ENCODE assay signal across 22 cellular contexts in the genomic region with DNA sequence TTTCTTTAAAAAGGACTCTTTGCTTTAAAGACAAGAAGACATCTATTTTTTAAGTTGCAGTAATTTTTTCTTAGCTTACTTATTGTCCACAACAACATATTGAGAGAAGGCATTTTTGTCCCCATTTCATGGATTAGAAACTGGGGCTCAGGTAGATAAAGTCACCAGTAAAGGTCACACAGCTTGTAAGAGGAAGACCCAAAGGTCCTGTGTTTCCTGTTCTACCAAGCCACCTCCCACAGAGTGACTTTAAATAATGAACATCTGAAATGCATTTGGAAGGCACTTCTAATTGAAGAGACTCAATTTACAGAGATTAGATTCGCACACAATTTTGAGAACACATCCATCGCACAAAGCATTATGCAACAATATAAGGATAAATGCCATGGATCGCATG. TPM values are rescaled to one million over a fixed set of nuclear protein-coding genes. Genes with fewer than 3 reads are reported as not detected.
DNase-seq lines count a peak whose midpoint lies in the region; ATAC-seq lines count a peak whose summit lies in the region.
"Had no signal": no experiment of that assay in that cellular context is flagged by ENCODE, and none has a peak within 500 bp of the region (broad histone marks: within the 10 kb centered on the region; RNA-seq: fewer than 3 reads in every experiment).

No MANE protein-coding gene starts in this region.

- intact Hi-C loops in left cardiac atrium (cut with DNase I) = no loop called here

- H3K9me3 Mint-ChIP-seq in activated naive CD4-positive, alpha-beta T cell treated with anti-CD3 and anti-CD28 coated beads, Interleukin-2, amount 50 U/mL, for 72 hours = peaks cover 0 to 5% of the 10 kb centered on the region in 2 donors
- H3K9me3 Mint-ChIP-seq in activated naive CD8-positive, alpha-beta T cell treated with anti-CD3 and anti-CD28 coated beads for 36 hours = no peaks in the 10 kb centered on the region
- H3K9me3 Mint-ChIP-seq in stimulated activated naive CD8-positive, alpha-beta T cell treated with anti-CD3 and anti-CD28 coated beads, Interleukin-15, amount 100 ng/mL, for 72 hours = peaks cover 0 to 5% of the 10 kb centered on the region in 2 donors
- H3K9me3 Mint-ChIP-seq: CD8-positive, alpha-beta T cell; H9 had no signal

- no peaks in the 10 kb centered on the region for H3K27me3 Mint-ChIP-seq in activated naive CD8-positive, alpha-beta T cell treated with anti-CD3 and anti-CD28 coated beads for 36 hours
- H3K27me3 Mint-ChIP-seq in stimulated activated naive CD8-positive, alpha-beta T cell treated with anti-CD3 and anti-CD28 coated beads, Interleukin-15, amount 100 ng/mL, for 72 hours = no peaks in the 10 kb centered on the region

- H3K36me3 Mint-ChIP-seq in activated naive CD4-positive, alpha-beta T cell treated with anti-CD3 and anti-CD28 coated beads, Interleukin-2, amount 50 U/mL, for 72 hours = peaks cover 0 to 6% of the 10 kb centered on the region in 2 donors
- no peaks in the 10 kb centered on the region for H3K36me3 Mint-ChIP-seq in activated naive CD8-positive, alpha-beta T cell treated with anti-CD3 and anti-CD28 coated beads for 36 hours
- H3K36me3 Mint-ChIP-seq: CD8-positive, alpha-beta T cell had no signal

- DNase-seq in NCI-H748 (lab: John Stamatoyannopoulos, UW; ENCODE audit: unreplicated experiment) (peak; percentile 17), NCI-H748 treated with DMSO at 0.1 percent for 48 hours (lab: John Stamatoyannopoulos, UW) (no peak), left cardiac atrium (no peak), COR-L47 (lab: John Stamatoyannopoulos, UW) (no peak)
- DNase-seq in activated naive CD4-positive, alpha-beta T cell treated with anti-CD3 and anti-CD28 coated beads, Interleukin-2, amount 50 U/mL, for 72 hours (ENCODE audit: low spot score in 2 of 2) = no peak
- no peak for DNase-seq in activated naive CD4-positive, alpha-beta T cell treated with Interleukin-2 at 50 U/mL for 16 hours
- no peak for DNase-seq in activated naive CD8-positive, alpha-beta T cell treated with anti-CD3 and anti-CD28 coated beads for 36 hours
- no peak for DNase-seq in stimulated activated naive CD8-positive, alpha-beta T cell treated with anti-CD3 and anti-CD28 coated beads, Interleukin-15, amount 100 ng/mL, for 72 hours
- DNase-seq: CD8-positive, alpha-beta T cell; DND-41; GDM1; H9; IMR-90; NCI-H1105 treated with DMSO at 0.1 percent for 48 hours; NCI-H1694 treated with DMSO at 0.1 percent for 48 hours; NCI-H446; NCI-H774; Peyer's patch had no signal

- H3K4me3 Mint-ChIP-seq in activated naive CD8-positive, alpha-beta T cell treated with anti-CD3 and anti-CD28 coated beads for 36 hours = no peak overlapping the region
- peak overlapping the region; percentile 52 to 64 for H3K4me3 Mint-ChIP-seq in stimulated activated naive CD8-positive, alpha-beta T cell treated with anti-CD3 and anti-CD28 coated beads, Interleukin-15, amount 100 ng/mL, for 72 hours
- H3K4me3 Mint-ChIP-seq: CD8-positive, alpha-beta T cell; H9 had no signal

- ATAC-seq in activated naive CD4-positive, alpha-beta T cell treated with anti-CD3 and anti-CD28 coated beads, Interleukin-2, amount 50 U/mL, for 72 hours = no peak
- no peak for ATAC-seq in stimulated activated naive CD8-positive, alpha-beta T cell treated with anti-CD3 and anti-CD28 coated beads, Interleukin-15, amount 100 ng/mL, for 72 hours
- ATAC-seq in left cardiac atrium = no peak
- ATAC-seq: CD8-positive, alpha-beta T cell; GM12878; Right ventricle myocardium inferior had no signal

- peaks cover 29% of the 10 kb centered on the region for H3K4me1 Mint-ChIP-seq in activated naive CD8-positive, alpha-beta T cell treated with anti-CD3 and anti-CD28 coated beads for 36 hours
- H3K4me1 Mint-ChIP-seq in stimulated activated naive CD8-positive, alpha-beta T cell treated with anti-CD3 and anti-CD28 coated beads, Interleukin-15, amount 100 ng/mL, for 72 hours = peaks cover 46% of the 10 kb centered on the region

- peak overlapping the region; percentile 40 to 45 for H3K27ac Mint-ChIP-seq in activated naive CD4-positive, alpha-beta T cell treated with anti-CD3 and anti-CD28 coated beads, Interleukin-2, amount 50 U/mL, for 72 hours
- peak overlapping the region; percentile 55 for H3K27ac Mint-ChIP-seq in activated naive CD8-positive, alpha-beta T cell treated with anti-CD3 and anti-CD28 coated beads for 36 hours
- peak overlapping the region in 1 of 2 donors; percentile 63 for H3K27ac Mint-ChIP-seq in stimulated activated naive CD8-positive, alpha-beta T cell treated with anti-CD3 and anti-CD28 coated beads, Interleukin-15, amount 100 ng/mL, for 72 hours
- H3K27ac Mint-ChIP-seq: CD8-positive, alpha-beta T cell had no signal

RNA-seq across cellular contexts. Expression of a gene that starts 27.4 kb away (rescaled TPM):
- 100 to 1,000 TPM; 291 to 437 TPM for total RNA-seq in activated naive CD4-positive, alpha-beta T cell treated with anti-CD3 and anti-CD28 coated beads, Interleukin-2, amount 50 U/mL, for 72 hours
- total RNA-seq in activated naive CD8-positive, alpha-beta T cell treated with anti-CD3 and anti-CD28 coated beads for 36 hours = 100 to 1,000 TPM; 291 TPM
- 1 to 10 TPM; 1.4 to 3.5 TPM for total RNA-seq in left cardiac atrium
- total RNA-seq: H9, HT1080, IMR-90, LHCN-M2 had no signal

RNA-seq across cellular contexts. Expression of a gene that starts 59.3 kb away (rescaled TPM):
- total RNA-seq in activated naive CD4-positive, alpha-beta T cell treated with anti-CD3 and anti-CD28 coated beads, Interleukin-2, amount 50 U/mL, for 72 hours = 1 to 10 TPM; 1.4 to 1.6 TPM
- under 1 TPM; 0.70 to 0.92 TPM for total RNA-seq in activated naive CD8-positive, alpha-beta T cell treated with anti-CD3 and anti-CD28 coated beads for 36 hours
- 10 to 100 TPM; 14.3 to 15.6 TPM for total RNA-seq in left cardiac atrium
- total RNA-seq: CD8-positive, alpha-beta T cell had no signal

Comparison
In these comparisons a context has a peak if more than half of its experiments do, and no peak if none do; other contexts are left out.
1. RNA of a gene that starts 27.4 kb away (total RNA-seq): 291 to 437 TPM in activated naive CD4-positive, alpha-beta T cell treated with anti-CD3 and anti-CD28 coated beads, Interleukin-2, amount 50 U/mL, for 72 hours and 291 TPM in activated naive CD8-positive, alpha-beta T cell treated with anti-CD3 and anti-CD28 coated beads for 36 hours; 1.4 to 3.5 TPM in left cardiac atrium; every median in the first group is over 10 times any median in the second.
2. RNA of a gene that starts 59.3 kb away (total RNA-seq): 14.3 to 15.6 TPM in left cardiac atrium; 1.4 to 1.6 TPM in activated naive CD4-positive, alpha-beta T cell treated with anti-CD3 and anti-CD28 coated beads, Interleukin-2, amount 50 U/mL, for 72 hours and 0.70 to 0.92 TPM in activated naive CD8-positive, alpha-beta T cell treated with anti-CD3 and anti-CD28 coated beads for 36 hours; every median in the first group is over 4 times any median in the second.